In genomic region chr1:185317034-185317885, GRCh38 we compare ENCODE assay signal across 8 cellular contexts. TPM values are rescaled to one million over a fixed set of nuclear protein-coding genes. Genes with fewer than 3 reads are reported as not detected.
DNase-seq lines count a peak whose midpoint lies in the region; ATAC-seq and TF ChIP-seq lines count a peak whose summit lies in the region.

IVNS1ABP (minus strand) TSS chr1:185317243; CDS start chr1:185309493, 7,750 bp downstream.

- H3K27me3 ChIP-seq in ovary: no peaks in the 10 kb centered on the region
- no peaks in the 10 kb centered on the region for H3K27me3 ChIP-seq in thyroid gland

- peak within 1 kb of the TSS; percentile 100 for H3K27ac Mint-ChIP-seq in activated naive CD8-positive, alpha-beta T cell treated with anti-CD3 and anti-CD28 coated beads for 36 hours

- peaks cover 51% of the 10 kb centered on the region for H3K36me3 Mint-ChIP-seq in activated naive CD8-positive, alpha-beta T cell treated with anti-CD3 and anti-CD28 coated beads for 36 hours

- H3K36me3 ChIP-seq in ovary (no peaks in the 10 kb centered on the region), thyroid gland (no peaks in the 10 kb centered on the region)

- 0 to 1% (median 0%) methylated on average over 79 to 80 of the region's 80 CpGs for WGBS in ovary, 3 donors
- 0 to 1% methylated on average over 53 to 79 of the region's 80 CpGs for WGBS in thyroid gland, 2 donors

- peaks cover 2% of the 10 kb centered on the region for H3K4me1 ChIP-seq in ovary (ENCODE audit: insufficient read depth)
- peaks cover 28 to 29% of the 10 kb centered on the region in 2 donors for H3K4me1 ChIP-seq in thyroid gland

- TF ChIP-seq POLR2A in ovary (IDR thresholded peaks at IDR 0.05) (peak; percentile 94), thyroid gland (IDR thresholded peaks at IDR 0.05) (peak; percentile 87 to 96)

- peak; percentile 77 for ATAC-seq in HG02642 (IDR thresholded peaks at IDR 0.05; ENCODE audit: poor library complexity, unreplicated experiment)

- H3K9me3 Mint-ChIP-seq in activated naive CD8-positive, alpha-beta T cell treated with anti-CD3 and anti-CD28 coated beads for 36 hours: peaks cover 7% of the 10 kb centered on the region

- H3K4me3 Mint-ChIP-seq in activated naive CD8-positive, alpha-beta T cell treated with anti-CD3 and anti-CD28 coated beads for 36 hours: peak within 1 kb of the TSS; percentile 95

- TF ChIP-seq CTCF in GM12865 (IDR thresholded peaks at IDR 0.05; ENCODE audit: insufficient read depth, low read depth, low read length, missing control alignments) (peak; percentile 60), ovary (IDR thresholded peaks at IDR 0.05) (no peak), thyroid gland (IDR thresholded peaks at IDR 0.05) (peak in 3 of 6 experiments; percentile 14 to 38 (median 36))

- H3K9me3 ChIP-seq in ovary: no peaks in the 10 kb centered on the region
- no peaks in the 10 kb centered on the region for H3K9me3 ChIP-seq in thyroid gland

- DNase-seq in GM12865 (ENCODE audit: low read depth) (peak; percentile 98), NCI-H1105 (lab: John Stamatoyannopoulos, UW) (peak; percentile 97), SKM-1 treated with dmso at 0.1 percent for 144 hours (lab: John Stamatoyannopoulos, UW; ENCODE audit: unreplicated experiment) (peak; percentile 98), head of caudate nucleus (peak; percentile 90 to 98 (median 96)), ovary (peak; percentile 92 to 95 (median 95)), thyroid gland (peak; percentile 96 to 97)
- peak; percentile 93 for DNase-seq in activated naive CD8-positive, alpha-beta T cell treated with anti-CD3 and anti-CD28 coated beads for 36 hours

- intact Hi-C loops in head of caudate nucleus (cut with DNase I): loop anchor here (2.0 to 10.0 kb wide), 5 partner anchors 160 to 1058 kb away; partner anchors contain the start of genes ODR4, RNF2, SWT1 and TPR
- intact Hi-C loops in ovary (cut with DNase I): loop anchor here in 1 of 4 donors (5.0 to 10.0 kb wide), 2 partner anchors 160 to 562 kb away; partner anchors contain the start of genes EDEM3, SWT1 and TRMT1L
- intact Hi-C loops in thyroid gland (cut with DNase I): loop anchor here (10.0 kb wide), 1 partner anchor 1058 kb away; the partner anchor contains the start of genes ODR4 and TPR

- H3K4me3 ChIP-seq in GM12865 (ENCODE audit: low read depth, low read length) (peak within 1 kb of the TSS; percentile 99), ovary (peak within 1 kb of the TSS; percentile 90), thyroid gland (replicated peaks in 1 of 3) (peak within 1 kb of the TSS; percentile 61 to 96 (median 86))

- no peak for TF ChIP-seq EP300 in ovary (IDR thresholded peaks at IDR 0.05)

- H3K27ac ChIP-seq in ovary (peak within 1 kb of the TSS; percentile 76 to 92), thyroid gland (peak within 1 kb of the TSS; percentile 93 to 98 (median 97))

- no peaks in the 10 kb centered on the region for H3K27me3 Mint-ChIP-seq in activated naive CD8-positive, alpha-beta T cell treated with anti-CD3 and anti-CD28 coated beads for 36 hours

- peaks cover 45% of the 10 kb centered on the region for H3K4me1 Mint-ChIP-seq in activated naive CD8-positive, alpha-beta T cell treated with anti-CD3 and anti-CD28 coated beads for 36 hours

RNA-seq across cellular contexts. Expression of gene IVNS1ABP, which starts in this region (rescaled TPM):
- total RNA-seq in activated naive CD8-positive, alpha-beta T cell treated with anti-CD3 and anti-CD28 coated beads for 36 hours: 100 to 1,000 TPM; 137 to 139 TPM
- total RNA-seq in ovary (10 to 100 TPM; 31.2 to 73.9 (median 54.2) TPM), thyroid gland (10 to 100 TPM; 51.7 to 87.8 (median 61.1) TPM)
- polyA plus RNA-seq in ovary: 10 to 100 TPM; 40.2 to 57.3 TPM

Comparison
In these comparisons a context has a peak if more than half of its experiments do, and no peak if none do; other contexts are left out.
1. Peak in every context shown above with its lines: DNase-seq, ATAC-seq, H3K4me3 ChIP-seq and H3K27ac ChIP-seq.